In genomic region chr14:67240978-67241415, GRCh38 we compare ENCODE assay signal across 8 cellular contexts. TPM values are rescaled to one million over a fixed set of nuclear protein-coding genes. Genes with fewer than 3 reads are reported as not detected.
DNase-seq lines count a peak whose midpoint lies in the region; ATAC-seq and TF ChIP-seq lines count a peak whose summit lies in the region.

No MANE protein-coding gene starts in this region.

- TF ChIP-seq CTCF in GM13976 (IDR thresholded peaks at IDR 0.05; ENCODE audit: borderline replicate concordance, control extremely low read depth, extremely low read depth, insufficient read depth, missing control alignments) (no peak), prostate gland (IDR thresholded peaks at IDR 0.05) (peak in 1 of 4 experiments; percentile 25)

- peak; percentile 76 for TF ChIP-seq POLR2A in prostate gland (IDR thresholded peaks at IDR 0.05)

- ATAC-seq in HG02840 (IDR thresholded peaks at IDR 0.05; ENCODE audit: low FRiP score, unreplicated experiment) = peak; percentile 90
- ATAC-seq in T-cell (replicated peaks in 1 of 4) = peak; percentile 92 to 94 (median 94)
- ATAC-seq in left ventricle myocardium superior = peak; percentile 97

- H3K27me3 Mint-ChIP-seq in T-cell = no peaks in the 10 kb centered on the region

- H3K9me3 Mint-ChIP-seq in T-cell = no peaks in the 10 kb centered on the region

- H3K36me3 Mint-ChIP-seq in T-cell = no peaks in the 10 kb centered on the region

- H3K4me1 Mint-ChIP-seq in T-cell = peaks cover 24 to 36% (median 27%) of the 10 kb centered on the region in 3 donors

- POLR2A ChIA-PET in T-cell (lab: Charles Lee) = no interaction called here

- CTCF ChIA-PET in T-cell (lab: Charles Lee) = interaction anchor here in 1 of 2 donors (1.8 kb wide), 1 partner anchor 119 kb away, joined by 10 read pairs; the partner anchor contains the start of genes ATP6V1D and EIF2S1

- DNase-seq in GM13976 (ENCODE audit: low spot score) (peak; percentile 95), NCI-H1436 (lab: John Stamatoyannopoulos, UW) (peak; percentile 94), T-cell (peak; percentile 84 to 94 (median 89)), amygdala (lab: John Stamatoyannopoulos, UW) (peak; percentile 28 to 98 (median 92)), left ventricle myocardium superior (peak; percentile 99), prostate gland (ENCODE audit: low spot score) (peak; percentile 97)

- in situ Hi-C loops in GM13976 (cut with MboI; ENCODE audit: low sequenced_read_pairs, unreplicated experiment) = no loop called here

- H3K36me3 ChIP-seq in prostate gland (no peaks in the 10 kb centered on the region), urinary bladder (ENCODE audit: insufficient read depth) (no peaks in the 10 kb centered on the region)

- H3K9me3 ChIP-seq in prostate gland = no peaks in the 10 kb centered on the region

- H3K4me1 ChIP-seq in prostate gland (replicated peaks) (peaks cover 3% of the 10 kb centered on the region), urinary bladder (ENCODE audit: insufficient read depth) (no peaks in the 10 kb centered on the region)

- H3K4me3 ChIP-seq in prostate gland = peak overlapping the region; percentile 94 to 96
- H3K4me3 ChIP-seq in urinary bladder (ENCODE audit: low read depth, low read length) = peak overlapping the region; percentile 68

- intact Hi-C loops in left ventricle myocardium superior (cut with micrococcal nuclease) = no loop called here
- intact Hi-C loops in prostate gland (cut with DNase I) = no loop called here

- H3K27me3 ChIP-seq in prostate gland (replicated peaks; ENCODE audit: insufficient read depth) = no peaks in the 10 kb centered on the region

- H3K4me3 Mint-ChIP-seq in T-cell = peak overlapping the region; percentile 85 to 90 (median 88)

- H3K27ac ChIP-seq in prostate gland = peak overlapping the region; percentile 98
- peak overlapping the region; percentile 93 for H3K27ac ChIP-seq in urinary bladder (ENCODE audit: low read depth)

- 0% methylated on average over 28 of the region's 54 CpGs for WGBS in prostate gland
- WGBS in urinary bladder = under 1% methylated on average over 54 of the region's 54 CpGs

- H3K27ac Mint-ChIP-seq in T-cell = peak overlapping the region in 1 of 2 donors; percentile 77

RNA-seq across cellular contexts. Expression of gene PALS1, which starts 0.2 kb away (rescaled TPM):
- total RNA-seq in T-cell (10 to 100 TPM; 12.0 to 14.9 (median 14.1) TPM), left ventricle myocardium superior (16.2 TPM), prostate gland (10 to 100 TPM; 22.3 to 36.5 TPM), urinary bladder (45.4 TPM)
- 10.0 TPM for polyA plus RNA-seq in urinary bladder

RNA-seq across cellular contexts. Expression of gene GARIN2, which starts 51.8 kb away (rescaled TPM):
- total RNA-seq in T-cell = under 1 TPM in 1 of 5 donors, not detected in 4; 0.19 TPM
- total RNA-seq in left ventricle myocardium superior = not detected
- total RNA-seq in prostate gland = not detected
- not detected for total RNA-seq in urinary bladder
- polyA plus RNA-seq in urinary bladder = 0.09 TPM

Comparison
In these comparisons a context has a peak if more than half of its experiments do, and no peak if none do; other contexts are left out.
1. Peak in every context shown above with its lines: DNase-seq, ATAC-seq, H3K4me3 ChIP-seq and H3K27ac ChIP-seq.